ENCODE assay signal across 30 cellular contexts in the genomic region with DNA sequence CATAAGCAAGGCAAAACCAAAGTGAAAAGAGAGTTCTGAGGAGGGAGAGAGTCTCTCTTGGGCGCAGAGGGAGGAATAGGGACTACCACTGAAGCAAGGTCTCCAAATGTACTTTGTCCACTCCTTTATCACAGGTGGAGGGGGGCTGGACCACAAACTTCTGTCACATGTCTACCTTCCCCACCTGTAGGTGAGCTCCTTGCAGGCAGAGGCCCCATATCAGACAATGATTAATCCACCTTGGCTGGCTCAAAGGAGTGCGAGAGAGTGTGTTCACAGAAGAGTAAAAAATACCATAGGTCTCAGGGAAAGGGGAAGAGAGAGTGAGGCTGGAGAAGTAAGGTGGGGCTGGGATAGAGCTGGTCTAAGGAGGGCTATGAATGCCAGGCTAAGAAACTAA. TPM values are rescaled to one million over a fixed set of nuclear protein-coding genes. Genes with fewer than 3 reads are reported as not detected.
DNase-seq lines count a peak whose midpoint lies in the region; ATAC-seq and TF ChIP-seq lines count a peak whose summit lies in the region.
"Had no signal": no experiment of that assay in that cellular context is flagged by ENCODE, and none has a peak within 500 bp of the region (broad histone marks: within the 10 kb centered on the region; RNA-seq: fewer than 3 reads in every experiment).

No MANE protein-coding gene starts in this region.

- no peak for DNase-seq in activated B cell treated with CpG ODN at 0.5 μM for 24 hours
- no peak for DNase-seq in left colon
- no peak for DNase-seq in progenitor cell of endocrine pancreas (ENCODE audit: low spot score, unreplicated experiment)
- no peak for DNase-seq in NCI-H1694 (lab: John Stamatoyannopoulos, UW)
- no peak for DNase-seq in spleen
- no peak for DNase-seq in esophagus squamous epithelium (lab: John Stamatoyannopoulos, UW)
- DNase-seq in NCI-H2107 (lab: John Stamatoyannopoulos, UW) = no peak
- DNase-seq: activated CD4-positive, alpha-beta T cell treated with anti-CD3 and anti-CD28 coated beads, Interleukin-2, amount 50 U/mL, for 48 hours; activated CD4-positive, CD25-positive, alpha-beta regulatory T cell treated with anti-CD3 and anti-CD28 coated beads, Interleukin-2, amount 50 U/mL, for 72 hours; activated CD8-positive, alpha-beta memory T cell treated with anti-CD3 and anti-CD28 coated beads, Interleukin-2, amount 50 U/mL, for 4 hours; activated naive CD4-positive, alpha-beta T cell treated with anti-CD3 and anti-CD28 coated beads, Interleukin-2, amount 10 ng/mL, durations not matched to agents 7 days and 5 days; AML-193; effector CD8-positive, alpha-beta T cell; hypothalamus; KBM-7; left cardiac atrium; mesenchymal stem cell; NCI-H2029 treated with DMSO at 0.1 percent for 48 hours; NCI-H526; NK-92 treated with Interleukin-12 subunit alpha and Interleukin-12 subunit beta, amount 100 ng/mL, for 24 hours; nucleus accumbens; PC-3; SK-N-SH; stimulated activated naive CD4-positive, alpha-beta T cell; uterus had no signal

- H3K4me3 Mint-ChIP-seq in activated B cell treated with CpG ODN at 0.5 μM for 24 hours (no peak overlapping the region), progenitor cell of endocrine pancreas (ENCODE audit: low read depth) (peak overlapping the region; percentile 14)
- H3K4me3 Mint-ChIP-seq: activated naive CD4-positive, alpha-beta T cell treated with anti-CD3 and anti-CD28 coated beads, Interleukin-2, amount 10 ng/mL, durations not matched to agents 7 days and 5 days; T-helper 1 cell treated with Interleukin-12 subunit alpha and Interleukin-12 subunit beta and Interleukin-4 antibody, amounts not matched to agents 30 μg/mL and 1 μg/mL, for 36 hours had no signal

- peaks cover 87% of the 10 kb centered on the region for H3K4me1 ChIP-seq in BLaER1
- H3K4me1 ChIP-seq in spleen = peaks cover 24 to 99% (median 83%) of the 10 kb centered on the region in 6 donors
- H3K4me1 ChIP-seq in esophagus squamous epithelium = peaks cover 5 to 61% (median 8%) of the 10 kb centered on the region in 3 donors
- H3K4me1 ChIP-seq: A549, uterus had no signal

- no peak for TF ChIP-seq CTCF in activated B cell treated with CpG ODN at 0.5 μM for 24 hours (IDR thresholded peaks at IDR 0.05)
- no peak for TF ChIP-seq CTCF in progenitor cell of endocrine pancreas (IDR thresholded peaks at IDR 0.05; ENCODE audit: unreplicated experiment)
- TF ChIP-seq CTCF in spleen (IDR thresholded peaks at IDR 0.05 in 8 of 11, conservative IDR thresholded peaks at IDR 0.05 in 3 of 11) = no peak
- no peak for TF ChIP-seq CTCF in esophagus squamous epithelium (IDR thresholded peaks at IDR 0.05)

- POLR2A ChIA-PET in activated B cell treated with CpG ODN at 0.5 μM for 24 hours (lab: Charles Lee) = interaction anchor here (1.3 kb wide), 1 partner anchor 25 kb away, joined by 4 read pairs; no protein-coding TSS in a partner anchor

- H3K4me2 ChIP-seq in BLaER1 = peak overlapping the region; percentile 10; the same call in 1 of the 2 replicates
- H3K4me2 ChIP-seq: A549, SK-N-SH had no signal

- H3K27me3 ChIP-seq in BLaER1 (no peaks in the 10 kb centered on the region), spleen (replicated peaks in 1 of 7) (peaks cover 0 to 7% (median 0%) of the 10 kb centered on the region in 7 donors), esophagus squamous epithelium (peaks cover 0 to 18% (median 0%) of the 10 kb centered on the region in 4 donors)
- H3K27me3 ChIP-seq: uterus had no signal

- H3K4me3 ChIP-seq in BLaER1 (no peak overlapping the region), spleen (no peak overlapping the region), esophagus squamous epithelium (no peak overlapping the region)
- H3K4me3 ChIP-seq: A549, coronary artery, uterus had no signal

- peaks cover 75% of the 10 kb centered on the region for H4K20me1 ChIP-seq in BLaER1

- H3K9me3 ChIP-seq in BLaER1 (peaks cover 1% of the 10 kb centered on the region; the same call in 1 of the 2 replicates), spleen (no peaks in the 10 kb centered on the region), esophagus squamous epithelium (no peaks in the 10 kb centered on the region)
- H3K9me3 ChIP-seq: A549, SK-N-SH, uterus had no signal

- peaks cover 70% of the 10 kb centered on the region for H3K36me3 ChIP-seq in BLaER1
- peaks cover 0 to 18% (median under 1%) of the 10 kb centered on the region in 6 donors for H3K36me3 ChIP-seq in spleen
- no peaks in the 10 kb centered on the region for H3K36me3 ChIP-seq in esophagus squamous epithelium
- H3K36me3 ChIP-seq: uterus had no signal

- no peaks in the 10 kb centered on the region for H3K27me3 Mint-ChIP-seq in activated B cell treated with CpG ODN at 0.5 μM for 24 hours
- no peaks in the 10 kb centered on the region for H3K27me3 Mint-ChIP-seq in progenitor cell of endocrine pancreas

- CTCF ChIA-PET in activated B cell treated with CpG ODN at 0.5 μM for 24 hours (lab: Charles Lee) = interaction anchor here (1.0 to 7.0 kb wide), 3 partner anchors 21 to 45 kb away, joined by 3 to 30 read pairs (median 5); no protein-coding TSS in a partner anchor

- H3K9me3 Mint-ChIP-seq in activated B cell treated with CpG ODN at 0.5 μM for 24 hours = no peaks in the 10 kb centered on the region
- no peaks in the 10 kb centered on the region for H3K9me3 Mint-ChIP-seq in progenitor cell of endocrine pancreas (ENCODE audit: low read depth)
- H3K9me3 Mint-ChIP-seq: activated naive CD4-positive, alpha-beta T cell treated with anti-CD3 and anti-CD28 coated beads, Interleukin-2, amount 10 ng/mL, durations not matched to agents 7 days and 5 days; T-helper 1 cell treated with Interleukin-12 subunit alpha and Interleukin-12 subunit beta and Interleukin-4 antibody, amounts not matched to agents 30 μg/mL and 1 μg/mL, for 36 hours had no signal

- ATAC-seq in activated B cell treated with CpG ODN at 0.5 μM for 24 hours (ENCODE audit: low read depth) (no peak), left colon (peak; percentile 76)
- ATAC-seq: A549, left cardiac atrium, PC-3 had no signal

- H3K27ac Mint-ChIP-seq in activated B cell treated with CpG ODN at 0.5 μM for 24 hours (peak overlapping the region; percentile 73), progenitor cell of endocrine pancreas (peak overlapping the region; percentile 21)
- H3K27ac Mint-ChIP-seq: activated naive CD4-positive, alpha-beta T cell treated with anti-CD3 and anti-CD28 coated beads, Interleukin-2, amount 10 ng/mL, durations not matched to agents 7 days and 5 days; T-helper 1 cell treated with Interleukin-12 subunit alpha and Interleukin-12 subunit beta and Interleukin-4 antibody, amounts not matched to agents 30 μg/mL and 1 μg/mL, for 36 hours had no signal

- no peak overlapping the region for H3K9ac ChIP-seq in BLaER1
- H3K9ac ChIP-seq: SK-N-SH had no signal

- 82 to 93% (median 87%) methylated on average over 2 of the region's 2 CpGs for WGBS in spleen, 5 donors
- whole genome bisulfite sequencing in esophagus squamous epithelium, 2 donors = 73 to 81% methylated on average over 2 of the region's 2 CpGs

- H3K27ac ChIP-seq in BLaER1 = no peak overlapping the region; the same call in 1 of the 2 replicates
- H3K27ac ChIP-seq in spleen = peak overlapping the region in 2 of 8 donors; percentile 47 to 91
- H3K27ac ChIP-seq in esophagus squamous epithelium = no peak overlapping the region
- H3K27ac ChIP-seq: A549, coronary artery, uterus had no signal

- intact Hi-C loops in activated B cell treated with CpG ODN at 0.5 μM for 24 hours (cut with micrococcal nuclease) = no loop called here
- intact Hi-C loops in left colon (cut with DNase I, micrococcal nuclease) = no loop called here
- intact Hi-C loops in spleen (cut with DNase I; ENCODE audit: low total_unique reads) = no loop called here
- intact Hi-C loops in esophagus squamous epithelium (cut with DNase I) = no loop called here

- H3K4me1 Mint-ChIP-seq in activated B cell treated with CpG ODN at 0.5 μM for 24 hours (peaks cover 94% of the 10 kb centered on the region), progenitor cell of endocrine pancreas (ENCODE audit: low read depth) (peaks cover 46% of the 10 kb centered on the region)

- TF ChIP-seq POLR2A in spleen (IDR thresholded peaks at IDR 0.05) (no peak), esophagus squamous epithelium (IDR thresholded peaks at IDR 0.05) (no peak)

- H3K36me3 Mint-ChIP-seq in activated B cell treated with CpG ODN at 0.5 μM for 24 hours (ENCODE audit: low read depth) (peaks cover 36% of the 10 kb centered on the region), progenitor cell of endocrine pancreas (ENCODE audit: insufficient read depth) (peaks cover 9% of the 10 kb centered on the region)

RNA-seq across cellular contexts. Expression of a gene that starts 4.5 kb away (rescaled TPM):
- total RNA-seq in activated B cell treated with CpG ODN at 0.5 μM for 24 hours (14.5 and 17.9 TPM in 2 replicates), left colon (1 to 10 TPM in 1 of 2 donors, under 1 TPM in 1; 0.61 to 2.4 TPM), progenitor cell of endocrine pancreas (14.5 and 23.9 TPM in 2 replicates), spleen (10 to 100 TPM in 6 of 7 donors, 1 to 10 TPM in 1; 7.5 to 17.8 (median 13.9) TPM), esophagus squamous epithelium (1 to 10 TPM in 2 of 4 donors, not detected in 2; 1.8 to 2.3 TPM)
- 10 to 100 TPM; 24.6 to 39.2 (median 37.9) TPM for polyA plus RNA-seq in spleen
- total RNA-seq: MCF 10A had no signal
- polyA plus RNA-seq: A549 had no signal
